In the genomic region with DNA sequence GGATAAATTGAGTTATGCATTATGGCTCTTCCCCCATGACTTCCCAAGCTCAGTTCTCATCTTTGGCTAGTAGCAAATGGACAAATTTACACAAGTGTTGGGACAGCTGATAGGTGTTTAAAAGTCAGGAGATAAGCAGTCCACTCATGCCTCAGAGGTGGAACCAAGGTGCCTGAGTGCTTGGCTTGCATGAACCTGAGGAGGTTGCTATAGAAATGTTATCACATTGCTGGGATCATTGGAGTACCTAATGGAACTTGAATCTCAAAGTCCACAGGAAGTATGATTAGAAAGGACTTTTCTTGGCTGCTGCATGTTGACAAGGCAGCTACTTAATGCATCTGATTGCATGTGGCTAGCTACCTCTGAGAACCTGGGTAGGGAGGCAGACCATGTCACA, we compare ENCODE assay signal across 2 cellular contexts.
TF ChIP-seq lines count a peak whose summit lies in the region.

No MANE protein-coding gene starts in this region.

TF ChIP-seq in IMR-90, 13 proteins besides CTCF, POLR2A, EP300 and RAD21:
- TF ChIP-seq CHD1 (IDR thresholded peaks at IDR 0.05; ENCODE audit: low read depth, low read length) (no peak), CEBPB (IDR thresholded peaks at IDR 0.05; ENCODE audit: low read depth, low read length) (no peak), MXI1 (IDR thresholded peaks at IDR 0.05; ENCODE audit: borderline replicate concordance, low read depth, low read length) (no peak), NFE2L2 (IDR thresholded peaks at IDR 0.05; ENCODE audit: low read depth, low read length) (no peak), SMC3 (IDR thresholded peaks at IDR 0.05; ENCODE audit: low read depth, low read length) (no peak), FOS (IDR thresholded peaks at IDR 0.05; ENCODE audit: low read depth, low read length) (no peak), MAZ (IDR thresholded peaks at IDR 0.05; ENCODE audit: borderline replicate concordance, low read depth, low read length) (no peak)
- TF ChIP-seq, protein P1, sequence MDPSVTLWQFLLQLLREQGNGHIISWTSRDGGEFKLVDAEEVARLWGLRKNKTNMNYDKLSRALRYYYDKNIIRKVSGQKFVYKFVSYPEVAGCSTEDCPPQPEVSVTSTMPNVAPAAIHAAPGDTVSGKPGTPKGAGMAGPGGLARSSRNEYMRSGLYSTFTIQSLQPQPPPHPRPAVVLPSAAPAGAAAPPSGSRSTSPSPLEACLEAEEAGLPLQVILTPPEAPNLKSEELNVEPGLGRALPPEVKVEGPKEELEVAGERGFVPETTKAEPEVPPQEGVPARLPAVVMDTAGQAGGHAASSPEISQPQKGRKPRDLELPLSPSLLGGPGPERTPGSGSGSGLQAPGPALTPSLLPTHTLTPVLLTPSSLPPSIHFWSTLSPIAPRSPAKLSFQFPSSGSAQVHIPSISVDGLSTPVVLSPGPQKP (IDR thresholded peaks at IDR 0.05; ENCODE audit: borderline replicate concordance, low read depth, low read length) = no peak

TF ChIP-seq in SK-N-SH, 30 proteins besides CTCF, POLR2A, EP300 and RAD21:
- TF ChIP-seq TCF12 (IDR thresholded peaks at IDR 0.05) = no peak
- TF ChIP-seq YY1 (IDR thresholded peaks at IDR 0.05; ENCODE audit: low read depth) = no peak
- no peak for TF ChIP-seq EZH2phosphoT487 (IDR thresholded peaks at IDR 0.05; ENCODE audit: borderline replicate concordance, low read depth)
- no peak for TF ChIP-seq TAF1 (IDR thresholded peaks at IDR 0.05; ENCODE audit: borderline replicate concordance, low read depth, low read length)
- TF ChIP-seq, protein P2, sequence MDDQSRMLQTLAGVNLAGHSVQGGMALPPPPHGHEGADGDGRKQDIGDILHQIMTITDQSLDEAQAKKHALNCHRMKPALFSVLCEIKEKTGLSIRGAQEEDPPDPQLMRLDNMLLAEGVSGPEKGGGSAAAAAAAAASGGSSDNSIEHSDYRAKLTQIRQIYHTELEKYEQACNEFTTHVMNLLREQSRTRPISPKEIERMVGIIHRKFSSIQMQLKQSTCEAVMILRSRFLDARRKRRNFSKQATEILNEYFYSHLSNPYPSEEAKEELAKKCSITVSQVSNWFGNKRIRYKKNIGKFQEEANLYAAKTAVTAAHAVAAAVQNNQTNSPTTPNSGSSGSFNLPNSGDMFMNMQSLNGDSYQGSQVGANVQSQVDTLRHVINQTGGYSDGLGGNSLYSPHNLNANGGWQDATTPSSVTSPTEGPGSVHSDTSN (IDR thresholded peaks at IDR 0.05) = no peak
- TF ChIP-seq TEAD4 (IDR thresholded peaks at IDR 0.05; ENCODE audit: borderline replicate concordance, insufficient read depth) = no peak
- TF ChIP-seq, protein P3, sequence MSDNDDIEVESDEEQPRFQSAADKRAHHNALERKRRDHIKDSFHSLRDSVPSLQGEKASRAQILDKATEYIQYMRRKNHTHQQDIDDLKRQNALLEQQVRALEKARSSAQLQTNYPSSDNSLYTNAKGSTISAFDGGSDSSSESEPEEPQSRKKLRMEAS (IDR thresholded peaks at IDR 0.05; ENCODE audit: low read depth) = no peak
- TF ChIP-seq SMC3 (IDR thresholded peaks at IDR 0.05; ENCODE audit: low read depth, low read length) = no peak
- no peak for TF ChIP-seq ELF1 (IDR thresholded peaks at IDR 0.05)
- TF ChIP-seq CHD2 (IDR thresholded peaks at IDR 0.05; ENCODE audit: low read length, partially characterized antibody) = no peak
- TF ChIP-seq FOXM1 (IDR thresholded peaks at IDR 0.05; ENCODE audit: low read depth) = no peak
- no peak for TF ChIP-seq MXI1 (IDR thresholded peaks at IDR 0.05; ENCODE audit: low read depth, low read length)
- no peak for TF ChIP-seq GATA2 (CRISPR knock-in tag; IDR thresholded peaks at IDR 0.05)
- no peak for TF ChIP-seq JUND (IDR thresholded peaks at IDR 0.05)
- TF ChIP-seq RFX5 (IDR thresholded peaks at IDR 0.05; ENCODE audit: low read length) = no peak
TF ChIP-seq in SK-N-SH: peak in this region for 0.
